In the genomic region with DNA sequence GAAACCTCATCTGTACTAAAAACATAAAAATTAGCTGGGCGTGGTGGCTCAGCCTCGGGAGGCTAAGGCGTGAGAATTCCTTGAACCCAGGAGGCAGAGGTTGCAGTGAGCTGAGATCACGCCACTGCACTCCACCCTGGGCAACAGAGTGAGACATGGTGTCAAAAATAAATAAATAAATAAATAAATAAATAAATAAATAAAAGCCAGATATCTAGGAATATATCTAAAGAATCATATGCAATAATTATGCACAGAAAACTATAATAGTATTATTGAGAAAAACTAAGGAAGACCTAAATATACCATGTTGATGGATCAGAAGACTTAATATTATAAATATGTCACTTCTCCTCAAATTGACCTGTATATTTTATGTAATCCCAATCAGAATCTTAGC, we compare ENCODE assay signal across 1 cellular context.
TF ChIP-seq lines count a peak whose summit lies in the region.

No MANE protein-coding gene starts in this region.

TF ChIP-seq in HEK293, 187 proteins besides CTCF, POLR2A, EP300 and RAD21 (continued from another document):
- TF ChIP-seq, protein P1, sequence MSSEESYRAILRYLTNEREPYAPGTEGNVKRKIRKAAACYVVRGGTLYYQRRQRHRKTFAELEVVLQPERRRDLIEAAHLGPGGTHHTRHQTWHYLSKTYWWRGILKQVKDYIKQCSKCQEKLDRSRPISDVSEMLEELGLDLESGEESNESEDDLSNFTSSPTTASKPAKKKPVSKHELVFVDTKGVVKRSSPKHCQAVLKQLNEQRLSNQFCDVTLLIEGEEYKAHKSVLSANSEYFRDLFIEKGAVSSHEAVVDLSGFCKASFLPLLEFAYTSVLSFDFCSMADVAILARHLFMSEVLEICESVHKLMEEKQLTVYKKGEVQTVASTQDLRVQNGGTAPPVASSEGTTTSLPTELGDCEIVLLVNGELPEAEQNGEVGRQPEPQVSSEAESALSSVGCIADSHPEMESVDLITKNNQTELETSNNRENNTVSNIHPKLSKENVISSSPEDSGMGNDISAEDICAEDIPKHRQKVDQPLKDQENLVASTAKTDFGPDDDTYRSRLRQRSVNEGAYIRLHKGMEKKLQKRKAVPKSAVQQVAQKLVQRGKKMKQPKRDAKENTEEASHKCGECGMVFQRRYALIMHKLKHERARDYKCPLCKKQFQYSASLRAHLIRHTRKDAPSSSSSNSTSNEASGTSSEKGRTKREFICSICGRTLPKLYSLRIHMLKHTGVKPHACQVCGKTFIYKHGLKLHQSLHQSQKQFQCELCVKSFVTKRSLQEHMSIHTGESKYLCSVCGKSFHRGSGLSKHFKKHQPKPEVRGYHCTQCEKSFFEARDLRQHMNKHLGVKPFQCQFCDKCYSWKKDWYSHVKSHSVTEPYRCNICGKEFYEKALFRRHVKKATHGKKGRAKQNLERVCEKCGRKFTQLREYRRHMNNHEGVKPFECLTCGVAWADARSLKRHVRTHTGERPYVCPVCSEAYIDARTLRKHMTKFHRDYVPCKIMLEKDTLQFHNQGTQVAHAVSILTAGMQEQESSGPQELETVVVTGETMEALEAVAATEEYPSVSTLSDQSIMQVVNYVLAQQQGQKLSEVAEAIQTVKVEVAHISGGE (tag by site-specific recombination; conservative IDR thresholded peaks at IDR 0.05; ENCODE audit: low read depth): peak; percentile 70
- TF ChIP-seq ZNF391 (tag by site-specific recombination; IDR thresholded peaks at IDR 0.05; ENCODE audit: borderline replicate concordance, low read depth) (no peak), ZXDB (tag by site-specific recombination; IDR thresholded peaks at IDR 0.05) (0 out of 2 replicates have a peak, but pooled peaks have one; percentile 29), ZNF354C (tag by site-specific recombination; IDR thresholded peaks at IDR 0.05; ENCODE audit: borderline replicate concordance, low read depth) (0 out of 2 replicates have a peak, but pooled peaks have one; percentile 77), ZFP41 (tag by site-specific recombination; IDR thresholded peaks at IDR 0.05; ENCODE audit: borderline replicate concordance) (no peak), ZBTB8A (tag by site-specific recombination; IDR thresholded peaks at IDR 0.05) (peak; percentile 60), ZNF366 (tag by site-specific recombination; conservative IDR thresholded peaks at IDR 0.05) (no peak), ZNF623 (tag by site-specific recombination; IDR thresholded peaks at IDR 0.05) (peak; percentile 72), TCF7L2 (IDR thresholded peaks at IDR 0.05; ENCODE audit: borderline replicate concordance, low read depth, low read length) (no peak), ZNF664 (tag by site-specific recombination; IDR thresholded peaks at IDR 0.05) (0 out of 2 replicates have a peak, but pooled peaks have one; percentile 20), ZNF830 (tag by site-specific recombination; IDR thresholded peaks at IDR 0.05; ENCODE audit: low read depth) (no peak), ZNF433 (tag by site-specific recombination; IDR thresholded peaks at IDR 0.05; ENCODE audit: low read depth) (0 out of 2 replicates have a peak, but pooled peaks have one; percentile 55), SETDB1 (IDR thresholded peaks at IDR 0.05; ENCODE audit: insufficient read length, low read length) (no peak), ZNF560 (tag by site-specific recombination; IDR thresholded peaks at IDR 0.05; ENCODE audit: borderline replicate concordance) (peak; percentile 55; the same call in 1 of the 2 replicates), ZNF529 (tag by site-specific recombination; IDR thresholded peaks at IDR 0.05; ENCODE audit: insufficient replicate concordance) (no peak), REST (tag by site-specific recombination; IDR thresholded peaks at IDR 0.05) (no peak), ZNF394 (tag by site-specific recombination; IDR thresholded peaks at IDR 0.05; ENCODE audit: borderline replicate concordance) (peak; percentile 84; the same call in 1 of the 2 replicates), ZNF707 (tag by site-specific recombination; IDR thresholded peaks at IDR 0.05) (no peak), ZBTB21 (tag by site-specific recombination; IDR thresholded peaks at IDR 0.05) (0 out of 2 replicates have a peak, but pooled peaks have one; percentile 20), ZNF10 (tag by site-specific recombination; IDR thresholded peaks at IDR 0.05) (no peak), EGR2 (tag by site-specific recombination; IDR thresholded peaks at IDR 0.05; ENCODE audit: low read depth) (no peak), ZNF19 (tag by site-specific recombination; IDR thresholded peaks at IDR 0.05; ENCODE audit: low read depth) (0 out of 2 replicates have a peak, but pooled peaks have one; percentile 73), RBAK (tag by site-specific recombination; IDR thresholded peaks at IDR 0.05) (0 out of 2 replicates have a peak, but pooled peaks have one; percentile 36), ZNF140 (tag by site-specific recombination; IDR thresholded peaks at IDR 0.05) (peak; percentile 86), ZNF654 (tag by site-specific recombination; IDR thresholded peaks at IDR 0.05; ENCODE audit: low read depth) (peak; percentile 30; the same call in 1 of the 2 replicates), ZNF510 (tag by site-specific recombination; IDR thresholded peaks at IDR 0.05; ENCODE audit: insufficient replicate concordance) (peak; percentile 44), ZNF624 (tag by site-specific recombination; IDR thresholded peaks at IDR 0.05) (no peak), ZNF555 (tag by site-specific recombination; conservative IDR thresholded peaks at IDR 0.05) (peak; percentile 77), ZNF202 (tag by site-specific recombination; IDR thresholded peaks at IDR 0.05; ENCODE audit: borderline replicate concordance) (peak; percentile 92), ZNF426 (tag by site-specific recombination; IDR thresholded peaks at IDR 0.05) (peak; percentile 74)
- TF ChIP-seq, protein P2, sequence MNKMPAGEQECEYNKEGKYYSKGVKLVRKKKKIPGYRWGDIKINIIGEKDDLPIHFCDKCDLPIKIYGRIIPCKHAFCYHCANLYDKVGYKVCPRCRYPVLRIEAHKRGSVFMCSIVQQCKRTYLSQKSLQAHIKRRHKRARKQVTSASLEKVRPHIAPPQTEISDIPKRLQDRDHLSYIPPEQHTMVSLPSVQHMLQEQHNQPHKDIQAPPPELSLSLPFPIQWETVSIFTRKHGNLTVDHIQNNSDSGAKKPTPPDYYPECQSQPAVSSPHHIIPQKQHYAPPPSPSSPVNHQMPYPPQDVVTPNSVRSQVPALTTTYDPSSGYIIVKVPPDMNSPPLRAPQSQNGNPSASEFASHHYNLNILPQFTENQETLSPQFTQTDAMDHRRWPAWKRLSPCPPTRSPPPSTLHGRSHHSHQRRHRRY (tag by site-specific recombination; IDR thresholded peaks at IDR 0.05): no peak
- TF ChIP-seq, protein P3, sequence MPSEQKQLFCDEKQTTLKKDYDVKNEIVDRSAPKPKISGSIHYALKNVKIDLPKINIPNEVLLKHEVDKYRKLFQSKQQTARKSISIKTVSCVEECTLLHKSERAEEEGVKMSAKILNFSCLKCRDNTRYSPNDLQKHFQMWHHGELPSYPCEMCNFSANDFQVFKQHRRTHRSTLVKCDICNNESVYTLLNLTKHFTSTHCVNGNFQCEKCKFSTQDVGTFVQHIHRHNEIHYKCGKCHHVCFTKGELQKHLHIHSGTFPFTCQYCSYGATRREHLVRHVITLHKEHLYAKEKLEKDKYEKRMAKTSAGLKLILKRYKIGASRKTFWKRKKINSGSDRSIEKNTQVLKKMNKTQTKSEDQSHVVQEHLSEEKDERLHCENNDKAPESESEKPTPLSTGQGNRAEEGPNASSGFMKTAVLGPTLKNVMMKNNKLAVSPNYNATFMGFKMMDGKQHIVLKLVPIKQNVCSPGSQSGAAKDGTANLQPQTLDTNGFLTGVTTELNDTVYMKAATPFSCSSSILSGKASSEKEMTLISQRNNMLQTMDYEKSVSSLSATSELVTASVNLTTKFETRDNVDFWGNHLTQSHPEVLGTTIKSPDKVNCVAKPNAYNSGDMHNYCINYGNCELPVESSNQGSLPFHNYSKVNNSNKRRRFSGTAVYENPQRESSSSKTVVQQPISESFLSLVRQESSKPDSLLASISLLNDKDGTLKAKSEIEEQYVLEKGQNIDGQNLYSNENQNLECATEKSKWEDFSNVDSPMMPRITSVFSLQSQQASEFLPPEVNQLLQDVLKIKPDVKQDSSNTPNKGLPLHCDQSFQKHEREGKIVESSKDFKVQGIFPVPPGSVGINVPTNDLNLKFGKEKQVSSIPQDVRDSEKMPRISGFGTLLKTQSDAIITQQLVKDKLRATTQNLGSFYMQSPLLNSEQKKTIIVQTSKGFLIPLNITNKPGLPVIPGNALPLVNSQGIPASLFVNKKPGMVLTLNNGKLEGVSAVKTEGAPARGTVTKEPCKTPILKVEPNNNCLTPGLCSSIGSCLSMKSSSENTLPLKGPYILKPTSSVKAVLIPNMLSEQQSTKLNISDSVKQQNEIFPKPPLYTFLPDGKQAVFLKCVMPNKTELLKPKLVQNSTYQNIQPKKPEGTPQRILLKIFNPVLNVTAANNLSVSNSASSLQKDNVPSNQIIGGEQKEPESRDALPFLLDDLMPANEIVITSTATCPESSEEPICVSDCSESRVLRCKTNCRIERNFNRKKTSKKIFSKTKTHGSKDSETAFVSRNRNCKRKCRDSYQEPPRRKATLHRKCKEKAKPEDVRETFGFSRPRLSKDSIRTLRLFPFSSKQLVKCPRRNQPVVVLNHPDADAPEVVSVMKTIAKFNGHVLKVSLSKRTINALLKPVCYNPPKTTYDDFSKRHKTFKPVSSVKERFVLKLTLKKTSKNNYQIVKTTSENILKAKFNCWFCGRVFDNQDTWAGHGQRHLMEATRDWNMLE (tag by site-specific recombination; conservative IDR thresholded peaks at IDR 0.05; ENCODE audit: low read depth): peak; percentile 80
